12 cellular contexts compared by ENCODE assay signal in genomic region chr7:135206887-135207738, GRCh38. TPM values are rescaled to one million over a fixed set of nuclear protein-coding genes. Genes with fewer than 3 reads are reported as not detected.
DNase-seq lines count a peak whose midpoint lies in the region; ATAC-seq and TF ChIP-seq lines count a peak whose summit lies in the region.
"Had no signal": no experiment of that assay in that cellular context is flagged by ENCODE, and none has a peak within 500 bp of the region (broad histone marks: within the 10 kb centered on the region; RNA-seq: fewer than 3 reads in every experiment).

No MANE protein-coding gene starts in this region.

- peak overlapping the region; percentile 70 to 96 (median 94) for H3K27ac ChIP-seq in body of pancreas
- H3K27ac ChIP-seq in SJCRH30, result no peak overlapping the region
- H3K27ac ChIP-seq in gastrocnemius medialis, result no peak overlapping the region

- in situ Hi-C loops in gastrocnemius medialis (cut with MboI; ENCODE audit: low sequenced_read_pairs in 4 of 4), result loop anchor here in 1 of 4 donors (10.0 kb wide), 1 partner anchor 222 kb away; the partner anchor contains the start of gene AGBL3

- intact Hi-C loops in body of pancreas (cut with DNase I) (no loop called here), gastrocnemius medialis (cut with DNase I; ENCODE audit: low total_unique reads) (no loop called here)

- TF ChIP-seq CTCF in body of pancreas (IDR thresholded peaks at IDR 0.05), result no peak
- TF ChIP-seq CTCF in gastrocnemius medialis (IDR thresholded peaks at IDR 0.05 in 4 of 5, conservative IDR thresholded peaks at IDR 0.05 in 1 of 5), result no peak

- no peaks in the 10 kb centered on the region for H3K9me3 ChIP-seq in body of pancreas
- no peaks in the 10 kb centered on the region for H3K9me3 ChIP-seq in SJCRH30 (replicated peaks)
- no peaks in the 10 kb centered on the region for H3K9me3 ChIP-seq in gastrocnemius medialis

- H3K27me3 ChIP-seq in body of pancreas, result no peaks in the 10 kb centered on the region
- no peaks in the 10 kb centered on the region for H3K27me3 ChIP-seq in SJCRH30
- no peaks in the 10 kb centered on the region for H3K27me3 ChIP-seq in gastrocnemius medialis

- H3K4me1 ChIP-seq in body of pancreas (peaks cover 78% of the 10 kb centered on the region), SJCRH30 (no peaks in the 10 kb centered on the region), gastrocnemius medialis (peaks cover 11 to 25% of the 10 kb centered on the region in 2 donors)

- TF ChIP-seq POLR2A in body of pancreas (IDR thresholded peaks at IDR 0.05) (no peak), gastrocnemius medialis (IDR thresholded peaks at IDR 0.05) (no peak)

- ATAC-seq in HG03064 (IDR thresholded peaks at IDR 0.05; ENCODE audit: low read depth, unreplicated experiment), result peak; percentile 26
- no peak for ATAC-seq in body of pancreas
- no peak for ATAC-seq in gastrocnemius medialis

- WGBS in body of pancreas, 2 donors, result 58 to 61% methylated on average over 12 to 13 of the region's 13 CpGs

- H3K4me3 ChIP-seq in body of pancreas (no peak overlapping the region), SJCRH30 (no peak overlapping the region), gastrocnemius medialis (no peak overlapping the region)

- peak; percentile 58 for DNase-seq in CD1c-positive myeloid dendritic cell (ENCODE audit: extremely low spot score)
- peak; percentile 43 for DNase-seq in GM19238 (ENCODE audit: insufficient read length, low spot score)
- no peak for DNase-seq in body of pancreas
- DNase-seq in NCI-H345 (lab: John Stamatoyannopoulos, UW), result no peak
- no peak for DNase-seq in SJCRH30
- DNase-seq in gastrocnemius medialis, result no peak
- no peak for DNase-seq in SHP77 (lab: John Stamatoyannopoulos, UW)
- DNase-seq: CD8-positive, alpha-beta memory T cell; mesendoderm; stimulated activated CD4-positive, alpha-beta T cell treated with anti-CD3 and anti-CD28 coated beads, Interleukin-2, amount 100 ng/mL, for 48 hours had no signal

- peaks cover 0 to under 1% of the 10 kb centered on the region in 2 donors for H3K36me3 ChIP-seq in body of pancreas (replicated peaks in 1 of 2; ENCODE audit: insufficient read depth in 1 of 2, low read depth in 2 of 2)
- peaks cover 8% of the 10 kb centered on the region for H3K36me3 ChIP-seq in SJCRH30
- peaks cover 0 to 36% of the 10 kb centered on the region in 2 donors for H3K36me3 ChIP-seq in gastrocnemius medialis

RNA-seq across cellular contexts. Expression of gene WDR91, which starts 4.2 kb away (rescaled TPM):
- total RNA-seq in body of pancreas (10 to 100 TPM; 28.0 to 32.4 TPM), gastrocnemius medialis (1 to 10 TPM; 3.6 to 8.0 (median 6.4) TPM)
- 12.1 and 14.6 TPM in 2 replicates for total RNA-seq in SJCRH30 (2014; rRNA removed; shearing (Covaris generic))

RNA-seq across cellular contexts. Expression of gene STRA8, which starts 26.5 kb away (rescaled TPM):
- not detected for total RNA-seq in body of pancreas
- not detected in 2 replicates for total RNA-seq in SJCRH30 (2014; rRNA removed; shearing (Covaris generic))
- total RNA-seq in gastrocnemius medialis, result not detected
- total RNA-seq: CD8-positive, alpha-beta memory T cell; dermis microvascular lymphatic vessel endothelial cell had no signal

RNA-seq across cellular contexts. Expression of gene CYREN, which starts 36.6 kb away (rescaled TPM):
- 10 to 100 TPM; 32.9 to 40.5 TPM for total RNA-seq in body of pancreas
- 57.5 and 61.7 TPM in 2 replicates for total RNA-seq in SJCRH30 (2014; rRNA removed; shearing (Covaris generic))
- total RNA-seq in gastrocnemius medialis, result 10 to 100 TPM; 11.8 to 51.5 (median 20.4) TPM

RNA-seq across cellular contexts. Expression of gene TMEM140, which starts 59.2 kb away (rescaled TPM):
- total RNA-seq in body of pancreas (1 to 10 TPM; 4.0 to 9.6 TPM), gastrocnemius medialis (100 to 1,000 TPM; 116 to 179 (median 145) TPM)
- 0.12 TPM in 1 of 2 replicates, not detected in the other for total RNA-seq in SJCRH30 (2014; rRNA removed; shearing (Covaris generic))

Comparison
In these comparisons a context has a peak if more than half of its experiments do, and no peak if none do; other contexts are left out.
1. DNase-seq: peak in CD1c-positive myeloid dendritic cell (single experiment) and GM19238 (single experiment); none in body of pancreas (0 of 4), NCI-H345 (single experiment), SJCRH30 (0 of 2), gastrocnemius medialis (0 of 2) and SHP77 (0 of 2).
2. H3K27ac ChIP-seq: peak in body of pancreas (4 of 4); none in SJCRH30 (single experiment) and gastrocnemius medialis (0 of 4).